ENCODE assay signal across 8 cellular contexts in the genomic region with DNA sequence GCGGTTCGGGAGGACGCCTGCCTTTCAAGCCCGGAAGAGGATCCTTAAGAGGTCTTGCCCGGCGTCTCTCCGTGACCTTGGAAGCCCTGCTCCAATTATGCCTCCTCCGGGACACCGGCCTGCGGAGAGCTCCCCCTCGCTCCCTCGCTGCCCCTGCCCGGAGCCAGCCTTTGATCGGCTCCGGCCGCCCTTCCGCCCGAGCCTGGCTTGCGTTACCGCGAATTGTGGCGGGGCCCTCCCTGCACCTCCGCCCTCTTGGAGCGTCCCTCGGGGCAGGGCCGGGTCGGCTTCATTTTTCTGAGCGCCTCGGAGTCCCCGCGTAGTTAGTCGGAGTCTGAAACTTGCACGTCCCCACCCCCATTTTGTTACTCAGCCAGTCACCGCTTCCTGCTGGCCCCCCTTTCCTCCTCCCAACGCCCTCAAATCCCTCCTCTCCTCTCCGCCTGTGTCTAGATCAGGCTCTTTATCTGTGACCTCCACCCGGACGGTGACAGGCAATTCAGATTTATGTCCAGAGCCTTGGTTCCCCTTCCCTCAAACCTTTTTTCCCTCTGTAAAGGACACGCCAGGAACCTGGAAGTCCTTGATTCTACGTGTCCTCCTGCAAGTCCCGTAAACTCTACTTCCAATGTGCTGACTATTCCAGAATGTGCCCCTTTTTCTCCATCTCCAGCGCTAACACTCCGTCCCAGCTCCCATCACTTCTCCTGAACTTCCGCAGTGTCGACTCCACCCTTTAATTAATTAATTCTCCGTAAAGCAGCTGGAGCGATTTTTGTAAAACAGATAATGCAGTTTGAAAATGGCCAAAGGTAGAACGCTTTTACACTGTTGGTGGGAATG. TPM values are rescaled to one million over a fixed set of nuclear protein-coding genes. Genes with fewer than 3 reads are reported as not detected.
DNase-seq lines count a peak whose midpoint lies in the region; ATAC-seq and TF ChIP-seq lines count a peak whose summit lies in the region.

No MANE protein-coding gene starts in this region.

- peak; percentile 55 for DNase-seq in AG09319 (ENCODE audit: extremely low read depth, low read depth)
- DNase-seq in NOMO-1 treated with DMSO at 0.1 percent for 48 hours (lab: John Stamatoyannopoulos, UW; ENCODE audit: unreplicated experiment), result peak; percentile 82
- DNase-seq in activated CD8-positive, alpha-beta memory T cell treated with anti-CD3 and anti-CD28 coated beads, Interleukin-2, amount 50 U/mL, for 48 hours, result peak; percentile 89
- peak; percentile 84 to 89 for DNase-seq in erythroblast (lab: John Stamatoyannopoulos, UW)
- peak; percentile 82 for DNase-seq in naive B cell
- peak in 1 of 2 donors; percentile 93 for DNase-seq in stimulated activated effector memory CD8-positive, alpha-beta T cell treated with anti-CD3 and anti-CD28 coated beads, Interleukin-12 subunit alpha, Interleukin-12 subunit beta, amount 100 ng/mL, for 72 hours (ENCODE audit: low spot score in 2 of 2)

- ATAC-seq in GM18873 (IDR thresholded peaks at IDR 0.05; ENCODE audit: low FRiP score, unreplicated experiment), result peak; percentile 24
- ATAC-seq in HG03175 (IDR thresholded peaks at IDR 0.05; ENCODE audit: unreplicated experiment), result peak; percentile 32
- peak; percentile 32 to 35 for ATAC-seq in naive B cell (ENCODE audit: low read depth in 2 of 2)
- ATAC-seq in stimulated activated effector memory CD8-positive, alpha-beta T cell treated with anti-CD3 and anti-CD28 coated beads, Interleukin-12 subunit alpha, Interleukin-12 subunit beta, amount 100 ng/mL, for 72 hours, result peak; percentile 85

- no peak for TF ChIP-seq POLR2A in erythroblast (IDR thresholded peaks at IDR 0.05; ENCODE audit: low read length)

- peak overlapping the region; percentile 94 to 98 (median 97) for H3K4me3 Mint-ChIP-seq in naive B cell
- H3K4me3 Mint-ChIP-seq in stimulated activated effector memory CD8-positive, alpha-beta T cell treated with anti-CD3 and anti-CD28 coated beads, Interleukin-12 subunit alpha, Interleukin-12 subunit beta, amount 100 ng/mL, for 72 hours, result peak overlapping the region; percentile 95

- H3K4me1 Mint-ChIP-seq in naive B cell, result peaks cover 45 to 77% (median 57%) of the 10 kb centered on the region in 3 donors
- peaks cover 37% of the 10 kb centered on the region for H3K4me1 Mint-ChIP-seq in stimulated activated effector memory CD8-positive, alpha-beta T cell treated with anti-CD3 and anti-CD28 coated beads, Interleukin-12 subunit alpha, Interleukin-12 subunit beta, amount 100 ng/mL, for 72 hours

- no peaks in the 10 kb centered on the region for H3K9me3 Mint-ChIP-seq in naive B cell
- H3K9me3 Mint-ChIP-seq in stimulated activated effector memory CD8-positive, alpha-beta T cell treated with anti-CD3 and anti-CD28 coated beads, Interleukin-12 subunit alpha, Interleukin-12 subunit beta, amount 100 ng/mL, for 72 hours, result no peaks in the 10 kb centered on the region

- H3K36me3 Mint-ChIP-seq in naive B cell, result peaks cover 0 to 8% of the 10 kb centered on the region in 2 donors
- peaks cover 58% of the 10 kb centered on the region for H3K36me3 Mint-ChIP-seq in stimulated activated effector memory CD8-positive, alpha-beta T cell treated with anti-CD3 and anti-CD28 coated beads, Interleukin-12 subunit alpha, Interleukin-12 subunit beta, amount 100 ng/mL, for 72 hours

- TF ChIP-seq CTCF in AG09319 (IDR thresholded peaks at IDR 0.05; ENCODE audit: low read depth, low read length), result no peak

- peak overlapping the region; percentile 94 to 99 (median 98) for H3K27ac Mint-ChIP-seq in naive B cell
- peak overlapping the region; percentile 98 for H3K27ac Mint-ChIP-seq in stimulated activated effector memory CD8-positive, alpha-beta T cell treated with anti-CD3 and anti-CD28 coated beads, Interleukin-12 subunit alpha, Interleukin-12 subunit beta, amount 100 ng/mL, for 72 hours

- no peaks in the 10 kb centered on the region for H3K27me3 Mint-ChIP-seq in naive B cell

RNA-seq across cellular contexts. Expression of gene RABEP2, which starts 0.6 kb away (rescaled TPM):
- polyA plus RNA-seq in naive B cell (ENCODE audit: low read depth in 6 of 6), result 10 to 100 TPM in 5 of 6 donors, 1 to 10 TPM in 1; 6.9 to 40.4 (median 21.2) TPM

RNA-seq across cellular contexts. Expression of gene CD19, which starts 6.2 kb away (rescaled TPM):
- 100 to 1,000 TPM; 280 to 597 (median 354) TPM for polyA plus RNA-seq in naive B cell (ENCODE audit: low read depth in 6 of 6)

RNA-seq across cellular contexts. Expression of gene NFATC2IP, which starts 25.1 kb away (rescaled TPM):
- polyA plus RNA-seq in naive B cell (ENCODE audit: low read depth in 6 of 6), result 10 to 100 TPM; 17.8 to 32.2 (median 24.2) TPM

RNA-seq across cellular contexts. Expression of gene ATP2A1, which starts 47.3 kb away (rescaled TPM):
- polyA plus RNA-seq in naive B cell (ENCODE audit: low read depth in 6 of 6), result not detected

RNA-seq across cellular contexts. Expression of gene SPNS1, which starts 49.0 kb away (rescaled TPM):
- polyA plus RNA-seq in naive B cell (ENCODE audit: low read depth in 6 of 6), result 10 to 100 TPM; 11.4 to 29.9 (median 19.0) TPM

Comparison
In these comparisons a context has a peak if more than half of its experiments do, and no peak if none do; other contexts are left out.
1. ATAC-seq: peak in every context shown above with its lines; median percentile 85 in stimulated activated effector memory CD8-positive, alpha-beta T cell treated with anti-CD3 and anti-CD28 coated beads, Interleukin-12 subunit alpha, Interleukin-12 subunit beta, amount 100 ng/mL, for 72 hours; 34 in naive B cell; 32 in HG03175; 24 in GM18873.